In the genomic region with DNA sequence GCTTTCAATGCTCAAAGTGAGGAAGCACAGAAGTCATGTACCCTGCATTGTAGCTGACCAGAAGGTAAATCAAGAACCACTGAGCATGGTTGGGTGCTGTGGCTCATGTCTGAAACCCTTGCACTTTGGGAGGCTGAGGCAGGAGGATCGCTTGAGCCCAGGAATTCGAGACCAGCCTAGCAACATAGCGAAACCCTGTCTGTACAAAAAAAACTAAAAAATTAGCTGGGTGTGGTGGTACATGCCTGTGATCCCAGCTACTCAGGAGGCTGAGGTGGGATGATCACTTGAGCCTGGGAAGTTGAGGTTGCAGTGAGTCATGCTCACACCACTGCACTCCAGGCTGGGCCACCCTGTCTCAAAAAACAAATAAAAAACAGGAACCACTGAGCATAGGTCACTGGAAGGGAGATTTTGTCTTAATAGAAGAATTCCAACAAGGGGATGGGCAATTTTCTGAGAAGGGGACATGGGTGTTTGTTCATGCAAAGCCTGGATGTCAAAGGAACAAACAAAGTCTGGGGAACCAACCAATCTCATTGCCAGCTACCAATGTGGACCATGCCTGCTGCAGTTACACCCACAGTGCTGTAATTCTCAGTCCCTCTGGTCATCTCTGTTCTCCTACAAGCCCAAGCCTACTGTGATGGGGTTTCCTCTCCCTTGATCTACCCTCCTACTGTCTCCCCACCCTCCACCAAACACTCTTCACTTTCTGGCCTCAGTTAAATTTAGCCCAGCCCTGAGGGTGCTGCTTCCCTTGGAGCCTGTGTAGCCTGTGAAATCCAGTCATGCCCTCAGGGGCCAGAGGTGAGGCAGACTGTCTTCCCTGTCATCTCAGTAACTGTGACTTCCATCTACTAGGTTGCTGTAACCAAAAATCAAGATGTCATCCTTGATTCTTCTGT, we compare ENCODE assay signal across 1 cellular context.
TF ChIP-seq lines count a peak whose summit lies in the region.

No MANE protein-coding gene starts in this region.

TF ChIP-seq in HepG2, 621 proteins besides CTCF, POLR2A, EP300 and RAD21 (continued from another document and continues in another):
- TF ChIP-seq HNF1A (IDR thresholded peaks at IDR 0.05; ENCODE audit: low read depth) (no peak), HNF1A (CRISPR knock-in tag; IDR thresholded peaks at IDR 0.05; ENCODE audit: borderline replicate concordance) (peak; percentile 36; the same call in 1 of the 2 replicates), CEBPG (CRISPR knock-in tag; IDR thresholded peaks at IDR 0.05) (0 out of 2 replicates have a peak, but pooled peaks have one; percentile 3), SMAD9 (CRISPR knock-in tag; IDR thresholded peaks at IDR 0.05) (0 out of 2 replicates have a peak, but pooled peaks have one; percentile 36), ZNF710 (CRISPR knock-in tag; IDR thresholded peaks at IDR 0.05; ENCODE audit: borderline replicate concordance) (no peak), ZNF746 (CRISPR knock-in tag; IDR thresholded peaks at IDR 0.05) (peak; percentile 50; the same call in 1 of the 2 replicates), HOXA3 (CRISPR knock-in tag; IDR thresholded peaks at IDR 0.05) (peak; percentile 35; the same call in 1 of the 2 replicates), FOXP4 (CRISPR knock-in tag; IDR thresholded peaks at IDR 0.05) (peak; percentile 80), NPAS2 (CRISPR knock-in tag; IDR thresholded peaks at IDR 0.05; ENCODE audit: borderline replicate concordance) (no peak), FOSL2 (CRISPR knock-in tag; IDR thresholded peaks at IDR 0.05) (peak; percentile 95), TBX3 (IDR thresholded peaks at IDR 0.05; ENCODE audit: borderline replicate concordance) (no peak), ZKSCAN1 (IDR thresholded peaks at IDR 0.05; ENCODE audit: low read length) (no peak), ZNF674 (CRISPR knock-in tag; IDR thresholded peaks at IDR 0.05; ENCODE audit: low read depth) (no peak), SALL2 (CRISPR knock-in tag; IDR thresholded peaks at IDR 0.05) (no peak), KLF11 (CRISPR knock-in tag; IDR thresholded peaks at IDR 0.05) (no peak), PAWR (CRISPR knock-in tag; IDR thresholded peaks at IDR 0.05; ENCODE audit: borderline replicate concordance) (no peak), ADNP (CRISPR knock-in tag; IDR thresholded peaks at IDR 0.05) (0 out of 2 replicates have a peak, but pooled peaks have one; percentile 33), STAT6 (CRISPR knock-in tag; IDR thresholded peaks at IDR 0.05; ENCODE audit: borderline replicate concordance) (peak; percentile 58; the same call in 1 of the 2 replicates), PAX8 (CRISPR knock-in tag; IDR thresholded peaks at IDR 0.05; ENCODE audit: borderline replicate concordance) (no peak), POGZ (CRISPR knock-in tag; IDR thresholded peaks at IDR 0.05) (peak; percentile 34; the same call in 1 of the 2 replicates), MXD4 (CRISPR knock-in tag; IDR thresholded peaks at IDR 0.05) (no peak), SCMH1 (CRISPR knock-in tag; IDR thresholded peaks at IDR 0.05; ENCODE audit: borderline replicate concordance) (no peak), ZNF431 (CRISPR knock-in tag; IDR thresholded peaks at IDR 0.05; ENCODE audit: borderline replicate concordance, low read depth) (no peak), GATAD2A (CRISPR knock-in tag; IDR thresholded peaks at IDR 0.05) (peak; percentile 76), PHB2 (IDR thresholded peaks at IDR 0.05; ENCODE audit: partially characterized antibody) (no peak)
- TF ChIP-seq, protein P1, sequence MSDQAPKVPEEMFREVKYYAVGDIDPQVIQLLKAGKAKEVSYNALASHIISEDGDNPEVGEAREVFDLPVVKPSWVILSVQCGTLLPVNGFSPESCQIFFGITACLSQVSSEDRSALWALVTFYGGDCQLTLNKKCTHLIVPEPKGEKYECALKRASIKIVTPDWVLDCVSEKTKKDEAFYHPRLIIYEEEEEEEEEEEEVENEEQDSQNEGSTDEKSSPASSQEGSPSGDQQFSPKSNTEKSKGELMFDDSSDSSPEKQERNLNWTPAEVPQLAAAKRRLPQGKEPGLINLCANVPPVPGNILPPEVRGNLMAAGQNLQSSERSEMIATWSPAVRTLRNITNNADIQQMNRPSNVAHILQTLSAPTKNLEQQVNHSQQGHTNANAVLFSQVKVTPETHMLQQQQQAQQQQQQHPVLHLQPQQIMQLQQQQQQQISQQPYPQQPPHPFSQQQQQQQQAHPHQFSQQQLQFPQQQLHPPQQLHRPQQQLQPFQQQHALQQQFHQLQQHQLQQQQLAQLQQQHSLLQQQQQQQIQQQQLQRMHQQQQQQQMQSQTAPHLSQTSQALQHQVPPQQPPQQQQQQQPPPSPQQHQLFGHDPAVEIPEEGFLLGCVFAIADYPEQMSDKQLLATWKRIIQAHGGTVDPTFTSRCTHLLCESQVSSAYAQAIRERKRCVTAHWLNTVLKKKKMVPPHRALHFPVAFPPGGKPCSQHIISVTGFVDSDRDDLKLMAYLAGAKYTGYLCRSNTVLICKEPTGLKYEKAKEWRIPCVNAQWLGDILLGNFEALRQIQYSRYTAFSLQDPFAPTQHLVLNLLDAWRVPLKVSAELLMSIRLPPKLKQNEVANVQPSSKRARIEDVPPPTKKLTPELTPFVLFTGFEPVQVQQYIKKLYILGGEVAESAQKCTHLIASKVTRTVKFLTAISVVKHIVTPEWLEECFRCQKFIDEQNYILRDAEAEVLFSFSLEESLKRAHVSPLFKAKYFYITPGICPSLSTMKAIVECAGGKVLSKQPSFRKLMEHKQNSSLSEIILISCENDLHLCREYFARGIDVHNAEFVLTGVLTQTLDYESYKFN (CRISPR knock-in tag; conservative IDR thresholded peaks at IDR 0.05): peak; percentile 87
- TF ChIP-seq, protein P2, sequence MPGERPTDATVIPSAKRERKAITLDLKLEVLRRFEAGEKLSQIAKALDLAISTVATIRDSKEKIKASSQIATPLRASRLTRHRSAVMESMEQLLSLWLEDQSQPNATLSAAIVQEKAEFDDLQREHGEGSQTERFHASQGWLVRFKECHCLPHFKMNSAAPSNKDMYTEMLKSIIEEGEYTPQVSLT (CRISPR knock-in tag; IDR thresholded peaks at IDR 0.05; ENCODE audit: borderline replicate concordance, low read depth): no peak
- TF ChIP-seq, protein P3, sequence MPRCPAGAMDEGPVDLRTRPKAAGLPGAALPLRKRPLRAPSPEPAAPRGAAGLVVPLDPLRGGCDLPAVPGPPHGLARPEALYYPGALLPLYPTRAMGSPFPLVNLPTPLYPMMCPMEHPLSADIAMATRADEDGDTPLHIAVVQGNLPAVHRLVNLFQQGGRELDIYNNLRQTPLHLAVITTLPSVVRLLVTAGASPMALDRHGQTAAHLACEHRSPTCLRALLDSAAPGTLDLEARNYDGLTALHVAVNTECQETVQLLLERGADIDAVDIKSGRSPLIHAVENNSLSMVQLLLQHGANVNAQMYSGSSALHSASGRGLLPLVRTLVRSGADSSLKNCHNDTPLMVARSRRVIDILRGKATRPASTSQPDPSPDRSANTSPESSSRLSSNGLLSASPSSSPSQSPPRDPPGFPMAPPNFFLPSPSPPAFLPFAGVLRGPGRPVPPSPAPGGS (CRISPR knock-in tag; IDR thresholded peaks at IDR 0.05): no peak
- TF ChIP-seq, protein P4, sequence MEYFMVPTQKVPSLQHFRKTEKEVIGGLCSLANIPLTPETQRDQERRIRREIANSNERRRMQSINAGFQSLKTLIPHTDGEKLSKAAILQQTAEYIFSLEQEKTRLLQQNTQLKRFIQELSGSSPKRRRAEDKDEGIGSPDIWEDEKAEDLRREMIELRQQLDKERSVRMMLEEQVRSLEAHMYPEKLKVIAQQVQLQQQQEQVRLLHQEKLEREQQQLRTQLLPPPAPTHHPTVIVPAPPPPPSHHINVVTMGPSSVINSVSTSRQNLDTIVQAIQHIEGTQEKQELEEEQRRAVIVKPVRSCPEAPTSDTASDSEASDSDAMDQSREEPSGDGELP (IDR thresholded peaks at IDR 0.05; ENCODE audit: borderline replicate concordance, low read depth): peak; percentile 23; the same call in 1 of the 2 replicates
- TF ChIP-seq, protein P5, sequence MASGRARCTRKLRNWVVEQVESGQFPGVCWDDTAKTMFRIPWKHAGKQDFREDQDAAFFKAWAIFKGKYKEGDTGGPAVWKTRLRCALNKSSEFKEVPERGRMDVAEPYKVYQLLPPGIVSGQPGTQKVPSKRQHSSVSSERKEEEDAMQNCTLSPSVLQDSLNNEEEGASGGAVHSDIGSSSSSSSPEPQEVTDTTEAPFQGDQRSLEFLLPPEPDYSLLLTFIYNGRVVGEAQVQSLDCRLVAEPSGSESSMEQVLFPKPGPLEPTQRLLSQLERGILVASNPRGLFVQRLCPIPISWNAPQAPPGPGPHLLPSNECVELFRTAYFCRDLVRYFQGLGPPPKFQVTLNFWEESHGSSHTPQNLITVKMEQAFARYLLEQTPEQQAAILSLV (CRISPR knock-in tag; IDR thresholded peaks at IDR 0.05; ENCODE audit: borderline replicate concordance): 0 out of 2 replicates have a peak, but pooled peaks have one; percentile 4
- TF ChIP-seq, protein P6, sequence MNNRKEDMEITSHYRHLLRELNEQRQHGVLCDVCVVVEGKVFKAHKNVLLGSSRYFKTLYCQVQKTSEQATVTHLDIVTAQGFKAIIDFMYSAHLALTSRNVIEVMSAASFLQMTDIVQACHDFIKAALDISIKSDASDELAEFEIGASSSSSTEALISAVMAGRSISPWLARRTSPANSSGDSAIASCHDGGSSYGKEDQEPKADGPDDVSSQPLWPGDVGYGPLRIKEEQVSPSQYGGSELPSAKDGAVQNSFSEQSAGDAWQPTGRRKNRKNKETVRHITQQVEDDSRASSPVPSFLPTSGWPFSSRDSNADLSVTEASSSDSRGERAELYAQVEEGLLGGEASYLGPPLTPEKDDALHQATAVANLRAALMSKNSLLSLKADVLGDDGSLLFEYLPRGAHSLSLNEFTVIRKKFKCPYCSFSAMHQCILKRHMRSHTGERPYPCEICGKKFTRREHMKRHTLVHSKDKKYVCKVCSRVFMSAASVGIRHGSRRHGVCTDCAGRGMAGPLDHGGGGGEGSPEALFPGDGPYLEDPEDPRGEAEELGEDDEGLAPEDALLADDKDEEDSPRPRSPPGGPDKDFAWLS (CRISPR knock-in tag; IDR thresholded peaks at IDR 0.05; ENCODE audit: borderline replicate concordance): no peak
